In the genomic region with DNA sequence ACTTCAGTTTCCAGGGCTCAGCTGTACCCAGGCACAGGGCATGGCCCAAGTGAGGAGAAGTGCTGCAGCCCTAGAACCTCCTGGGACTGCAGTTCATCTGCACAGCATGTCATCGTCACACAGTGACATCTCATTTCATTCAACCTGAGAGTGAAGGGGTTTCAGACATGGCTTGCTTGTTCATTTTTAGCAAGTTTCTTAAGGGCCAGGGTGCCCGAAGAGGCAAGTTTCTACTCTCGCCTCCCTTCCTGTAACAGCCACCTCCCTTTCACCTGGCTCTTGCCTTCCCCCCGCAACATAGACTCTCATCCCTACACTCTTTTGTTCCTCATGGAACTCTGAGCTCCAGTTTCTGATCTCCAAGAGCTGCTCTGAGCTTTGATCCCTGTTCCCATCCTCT, we compare ENCODE assay signal across 12 cellular contexts.
A peak's percentile ranks its signal among the peaks of the same experiment; 100 is the strongest.
DNase-seq lines count a peak whose midpoint lies in the region; ATAC-seq, FAIRE-seq and TF ChIP-seq lines count a peak whose summit lies in the region.
"Had no signal": no experiment of that assay in that cellular context is flagged by ENCODE, and none has a peak within 500 bp of the region (broad histone marks: within the 10 kb centered on the region; RNA-seq: fewer than 3 reads in every experiment).

No MANE protein-coding gene starts in this region.

- no peaks in the 10 kb centered on the region for H3K27me3 Mint-ChIP-seq in activated T-cell treated with anti-CD3 and anti-CD28 coated beads, Interleukin-2, amount 50 U/mL, for 4 hours (ENCODE audit: low read depth)
- H3K27me3 Mint-ChIP-seq: B cell had no signal

- 96 to 97% methylated on average over 4 of the region's 4 CpGs for WGBS in aorta, 2 donors

- TF ChIP-seq POLR2A in GM12892 (IDR thresholded peaks at IDR 0.05; ENCODE audit: low read depth, low read length): no peak; the same call in 1 of the 2 replicates

- H3K4me3 ChIP-seq in aorta (ENCODE audit: low read length in 2 of 2): no peak overlapping the region

- peaks cover 16% of the 10 kb centered on the region for H3K4me1 Mint-ChIP-seq in activated T-cell treated with anti-CD3 and anti-CD28 coated beads, Interleukin-2, amount 50 U/mL, for 4 hours (ENCODE audit: low read depth)

- H3K36me3 ChIP-seq in aorta (ENCODE audit: control insufficient read depth in 1 of 2, insufficient read depth in 2 of 2, low read length in 1 of 2): no peaks in the 10 kb centered on the region
- H3K36me3 ChIP-seq: neutrophil had no signal

- intact Hi-C loops in aorta (cut with DNase I): no loop called here

- no peak overlapping the region for H3K4me3 Mint-ChIP-seq in activated T-cell treated with anti-CD3 and anti-CD28 coated beads, Interleukin-2, amount 50 U/mL, for 4 hours
- H3K4me3 Mint-ChIP-seq: B cell had no signal

- no peaks in the 10 kb centered on the region for H3K36me3 Mint-ChIP-seq in activated T-cell treated with anti-CD3 and anti-CD28 coated beads, Interleukin-2, amount 50 U/mL, for 4 hours (ENCODE audit: insufficient read depth)

- no peaks in the 10 kb centered on the region for H3K27me3 ChIP-seq in aorta (ENCODE audit: control insufficient read depth in 1 of 2, insufficient read depth in 2 of 2, low read length in 1 of 2)
- H3K27me3 ChIP-seq: neutrophil had no signal

- H3K9me3 Mint-ChIP-seq in activated T-cell treated with anti-CD3 and anti-CD28 coated beads, Interleukin-2, amount 50 U/mL, for 4 hours: no peaks in the 10 kb centered on the region

- peak; percentile 98 for FAIRE-seq in GM12892 (lab: Jason Lieb, UNC)
- FAIRE-seq: islet of Langerhans had no signal

- no peaks in the 10 kb centered on the region for H3K4me1 ChIP-seq in aorta (ENCODE audit: control insufficient read depth in 1 of 2, insufficient read depth in 2 of 2, low read length in 2 of 2)

- DNase-seq in GM12892 (ENCODE audit: insufficient read length) (peak; percentile 4), amygdala (lab: John Stamatoyannopoulos, UW) (no peak), aorta (no peak), SKM-1 (lab: John Stamatoyannopoulos, UW; ENCODE audit: unreplicated experiment) (no peak)
- no peak for DNase-seq in activated T-cell treated with anti-CD3 and anti-CD28 coated beads, Interleukin-2, amount 50 U/mL, for 4 hours
- DNase-seq: stimulated activated CD4-positive, alpha-beta T cell treated with anti-CD3 and anti-CD28 coated beads, Interleukin-2, amount 100 ng/mL, for 24 hours had no signal

- no peak overlapping the region for H3K27ac ChIP-seq in aorta (ENCODE audit: low read depth in 1 of 2, low read length in 2 of 2)
- H3K27ac ChIP-seq: neutrophil had no signal

- H3K9me3 ChIP-seq in aorta (ENCODE audit: control insufficient read depth, low read length): no peaks in the 10 kb centered on the region
- H3K9me3 ChIP-seq: neutrophil had no signal

- ATAC-seq in GM19351 (IDR thresholded peaks at IDR 0.05; ENCODE audit: unreplicated experiment): peak; percentile 72
- peak; percentile 75 for ATAC-seq in HG02763 (IDR thresholded peaks at IDR 0.05; ENCODE audit: unreplicated experiment)
- ATAC-seq in HG03521 (IDR thresholded peaks at IDR 0.05; ENCODE audit: unreplicated experiment): peak; percentile 54
- no peak for ATAC-seq in aorta (ENCODE audit: low FRiP score)
- no peak for ATAC-seq in activated T-cell treated with anti-CD3 and anti-CD28 coated beads, Interleukin-2, amount 50 U/mL, for 4 hours

Comparison
In these comparisons a context has a peak if more than half of its experiments do, and no peak if none do; other contexts are left out.
1. ATAC-seq: peak in GM19351 (single experiment), HG02763 (single experiment) and HG03521 (single experiment); none in aorta (single experiment) and activated T-cell treated with anti-CD3 and anti-CD28 coated beads, Interleukin-2, amount 50 U/mL, for 4 hours (0 of 2).